ENCODE assay signal across 19 cellular contexts in genomic region chr12:78037707-78038106, GRCh38.
A peak's percentile ranks its signal among the peaks of the same experiment; 100 is the strongest.
DNase-seq lines count a peak whose midpoint lies in the region; ATAC-seq and TF ChIP-seq lines count a peak whose summit lies in the region.
"Had no signal": no experiment of that assay in that cellular context is flagged by ENCODE, and none has a peak within 500 bp of the region (broad histone marks: within the 10 kb centered on the region; RNA-seq: fewer than 3 reads in every experiment).

No MANE protein-coding gene starts in this region.

- H3K23ac ChIP-seq in neuronal stem cell (ENCODE audit: low read depth, low read length, poor library complexity), result no peak overlapping the region

- H3K4me2 ChIP-seq in Karpas-422 (ENCODE audit: low read depth, low read length, poor library complexity, severe bottlenecking), result no peak overlapping the region
- H3K4me2 ChIP-seq in OCI-LY3 (ENCODE audit: low read length), result no peak overlapping the region
- no peak overlapping the region for H3K4me2 ChIP-seq in neuronal stem cell (ENCODE audit: insufficient read depth, low read length, poor library complexity, severe bottlenecking)
- H3K4me2 ChIP-seq: KMS-11 had no signal

- H3K9ac ChIP-seq in Karpas-422 (ENCODE audit: low read length) (no peak overlapping the region), OCI-LY3 (ENCODE audit: low read length) (no peak overlapping the region), neuronal stem cell (ENCODE audit: low read depth, low read length, poor library complexity) (no peak overlapping the region)
- H3K9ac ChIP-seq: KMS-11 had no signal

- H3K4me1 ChIP-seq in Karpas-422 (ENCODE audit: low read length), result no peaks in the 10 kb centered on the region
- H3K4me1 ChIP-seq in OCI-LY3 (ENCODE audit: low read length), result no peaks in the 10 kb centered on the region
- peaks cover 7% of the 10 kb centered on the region for H3K4me1 ChIP-seq in neuron (ENCODE audit: insufficient read depth, low read length)
- peaks cover 6 to 10% of the 10 kb centered on the region in 2 donors for H3K4me1 ChIP-seq in neuronal stem cell (ENCODE audit: control insufficient read depth in 2 of 2, insufficient read depth in 1 of 2, low read depth in 1 of 2, low read length in 2 of 2)

- H3K36me3 ChIP-seq in Karpas-422 (ENCODE audit: insufficient read depth, low read length) (no peaks in the 10 kb centered on the region), OCI-LY3 (replicated peaks; ENCODE audit: low read depth, low read length) (no peaks in the 10 kb centered on the region), neuron (ENCODE audit: insufficient read depth, low read length) (no peaks in the 10 kb centered on the region), neuronal stem cell (replicated peaks in 1 of 2; ENCODE audit: control insufficient read depth in 2 of 2, insufficient read depth in 2 of 2, low read length in 2 of 2) (no peaks in the 10 kb centered on the region)
- H3K36me3 ChIP-seq: neutrophil had no signal

- peak; percentile 54 for DNase-seq in Karpas-422
- DNase-seq in cerebellum (ENCODE audit: low spot score), result peak; percentile 18
- no peak for DNase-seq in NOMO-1 treated with DMSO at 0.1 percent for 48 hours (lab: John Stamatoyannopoulos, UW; ENCODE audit: unreplicated experiment)
- DNase-seq in stimulated activated CD4-positive, alpha-beta T cell treated with anti-CD3 and anti-CD28 coated beads, Interleukin-2, amount 100 ng/mL, for 48 hours, result no peak
- DNase-seq in neuronal stem cell (ENCODE audit: low spot score), result no peak
- DNase-seq: activated CD8-positive, alpha-beta T cell treated with anti-CD3 and anti-CD28 coated beads for 36 hours; activated effector memory CD4-positive, alpha-beta T cell treated with anti-CD3 and anti-CD28 coated beads, Interleukin-2, amount 50 U/mL, for 16 hours; activated T-cell treated with anti-CD3 and anti-CD28 coated beads for 4 hours; dermis blood vessel endothelial cell; NCI-H1092 treated with DMSO at 0.1 percent for 48 hours; NCI-H510A; T1000 had no signal

- WGBS in neuronal stem cell (ENCODE audit: extremely low coverage in 2 of 2, insufficient read length in 2 of 2, insufficient replicate concordance in 1 of 2), 2 donors, result no CpG with 5 or more reads among the region's 2 CpGs

- H2AFZ ChIP-seq in Karpas-422 (ENCODE audit: low read length) (no peak overlapping the region), OCI-LY3 (ENCODE audit: low read depth, low read length) (no peak overlapping the region), neuron (ENCODE audit: low read depth, low read length) (peak overlapping the region; percentile 78), neuronal stem cell (ENCODE audit: low read length) (no peak overlapping the region)

- no peaks in the 10 kb centered on the region for H4K20me1 ChIP-seq in Karpas-422 (ENCODE audit: insufficient read depth, low read depth, low read length)
- no peaks in the 10 kb centered on the region for H4K20me1 ChIP-seq in OCI-LY3 (ENCODE audit: insufficient read depth, low read length)

- H2BK12ac ChIP-seq in neuronal stem cell (ENCODE audit: low read length), result no peak overlapping the region

- H3K4me3 ChIP-seq in Karpas-422 (ENCODE audit: low read length), result no peak overlapping the region
- no peak overlapping the region for H3K4me3 ChIP-seq in OCI-LY3 (ENCODE audit: low read length)
- no peak overlapping the region for H3K4me3 ChIP-seq in neuron (ENCODE audit: low read length)
- no peak overlapping the region for H3K4me3 ChIP-seq in neuronal stem cell (ENCODE audit: low read length in 2 of 2)

- H3K79me2 ChIP-seq in Karpas-422 (ENCODE audit: low read length) (no peaks in the 10 kb centered on the region), OCI-LY3 (ENCODE audit: low read length) (no peaks in the 10 kb centered on the region)

- H2AK5ac ChIP-seq in neuronal stem cell (ENCODE audit: low read depth, low read length), result no peak overlapping the region

- no peak overlapping the region for H4K91ac ChIP-seq in neuronal stem cell (ENCODE audit: low read depth, low read length, poor library complexity)

- peak; percentile 25 for TF ChIP-seq CTCF in OCI-LY3 (IDR thresholded peaks at IDR 0.05; ENCODE audit: low read depth, low read length)

- ATAC-seq in GM19455 (IDR thresholded peaks at IDR 0.05; ENCODE audit: unreplicated experiment), result no peak
- ATAC-seq: activated CD8-positive, alpha-beta T cell treated with anti-CD3 and anti-CD28 coated beads for 36 hours; stimulated activated effector memory CD8-positive, alpha-beta T cell treated with anti-CD3 and anti-CD28 coated beads, Interleukin-12 subunit alpha, Interleukin-12 subunit beta, amount 100 ng/mL, for 72 hours had no signal

- no peak overlapping the region for H2BK120ac ChIP-seq in neuronal stem cell (ENCODE audit: low read depth, low read length)

- no peak overlapping the region for H3K4ac ChIP-seq in neuronal stem cell (ENCODE audit: low read length)

- H4K8ac ChIP-seq in neuronal stem cell (ENCODE audit: low read depth, low read length), result no peak overlapping the region

- no peaks in the 10 kb centered on the region for H3K9me2 ChIP-seq in Karpas-422 (replicated peaks; ENCODE audit: insufficient read depth, low read length)

- no peaks in the 10 kb centered on the region for H3K79me1 ChIP-seq in neuronal stem cell (ENCODE audit: low read depth, low read length)

- H3K27me3 ChIP-seq in Karpas-422 (ENCODE audit: low read length) (no peaks in the 10 kb centered on the region), OCI-LY3 (ENCODE audit: low read depth, low read length) (no peaks in the 10 kb centered on the region), neuron (ENCODE audit: insufficient read depth, low read length) (no peaks in the 10 kb centered on the region), neuronal stem cell (ENCODE audit: control insufficient read depth in 3 of 3, insufficient read depth in 3 of 3, low read depth in 1 of 3, low read length in 3 of 3) (no peaks in the 10 kb centered on the region)
- H3K27me3 ChIP-seq: neutrophil had no signal

- no peak overlapping the region for H2BK5ac ChIP-seq in neuronal stem cell (ENCODE audit: low read length)

- H2BK15ac ChIP-seq in neuronal stem cell (ENCODE audit: low read length), result no peak overlapping the region

- H3K9me3 ChIP-seq in Karpas-422 (ENCODE audit: low read length) (no peaks in the 10 kb centered on the region), OCI-LY3 (ENCODE audit: insufficient read depth, low read length) (no peaks in the 10 kb centered on the region), neuron (ENCODE audit: low read length) (no peaks in the 10 kb centered on the region), neuronal stem cell (replicated peaks in 1 of 2; ENCODE audit: control insufficient read depth in 2 of 2, insufficient read depth in 1 of 2, low read depth in 1 of 2, low read length in 2 of 2) (no peaks in the 10 kb centered on the region)
- H3K9me3 ChIP-seq: neutrophil had no signal

- H3K18ac ChIP-seq in neuronal stem cell (ENCODE audit: low read length), result no peak overlapping the region

- no peak overlapping the region for H3K27ac ChIP-seq in Karpas-422 (ENCODE audit: low read length)
- no peak overlapping the region for H3K27ac ChIP-seq in OCI-LY3 (ENCODE audit: low read length)
- H3K27ac ChIP-seq in neuronal stem cell (replicated peaks; ENCODE audit: low read length), result no peak overlapping the region
- H3K27ac ChIP-seq: epithelial cell of prostate, KMS-11, neutrophil had no signal

- no peak overlapping the region for H3K14ac ChIP-seq in neuronal stem cell (ENCODE audit: low read length)

Comparison
In these comparisons a context has a peak if more than half of its experiments do, and no peak if none do; other contexts are left out.
1. DNase-seq: peak in Karpas-422 (single experiment) and cerebellum (single experiment); none in NOMO-1 treated with DMSO at 0.1 percent for 48 hours (single experiment), stimulated activated CD4-positive, alpha-beta T cell treated with anti-CD3 and anti-CD28 coated beads, Interleukin-2, amount 100 ng/mL, for 48 hours (0 of 2) and neuronal stem cell (single experiment).